ENCODE assay signal across 8 cellular contexts in genomic region chr13:33817513-33817842, GRCh38. TPM values are rescaled to one million over a fixed set of nuclear protein-coding genes. Genes with fewer than 3 reads are reported as not detected.
DNase-seq lines count a peak whose midpoint lies in the region; ATAC-seq and TF ChIP-seq lines count a peak whose summit lies in the region.

No MANE protein-coding gene starts in this region.

- in situ Hi-C loops in KBM-7 (cut with MboI; ENCODE audit: low pct_unique_long_range_greater_than_20kb, low sequenced_read_pairs): no loop called here
- in situ Hi-C loops in GM13976 (cut with MboI; ENCODE audit: low sequenced_read_pairs, unreplicated experiment): no loop called here

- H3K4me1 ChIP-seq in CD8-positive, alpha-beta T cell (ENCODE audit: insufficient read depth, low read length): peaks cover 8% of the 10 kb centered on the region
- H3K4me1 ChIP-seq in iPS-15b (ENCODE audit: control insufficient read depth, insufficient read depth, low read length): no peaks in the 10 kb centered on the region
- H3K4me1 ChIP-seq in testis: no peaks in the 10 kb centered on the region

- peak overlapping the region; percentile 88 for H3K27ac Mint-ChIP-seq in CD8-positive, alpha-beta T cell
- H3K27ac Mint-ChIP-seq in WTC11: peak overlapping the region; percentile 87

- no peaks in the 10 kb centered on the region for H3K36me3 ChIP-seq in CD8-positive, alpha-beta T cell (ENCODE audit: insufficient read depth, low read length)
- no peaks in the 10 kb centered on the region for H3K36me3 ChIP-seq in iPS-15b (ENCODE audit: control insufficient read depth, insufficient read depth, low read length)
- H3K36me3 ChIP-seq in testis (ENCODE audit: low read depth, missing control alignments): no peaks in the 10 kb centered on the region

- ATAC-seq in CD8-positive, alpha-beta T cell: peak; percentile 12
- peak; percentile 2 for ATAC-seq in HG02588 (IDR thresholded peaks at IDR 0.05; ENCODE audit: unreplicated experiment)
- ATAC-seq in WTC11: no peak

- TF ChIP-seq CTCF in CD8-positive, alpha-beta T cell (IDR thresholded peaks at IDR 0.05): no peak
- TF ChIP-seq CTCF in WTC11 (IDR thresholded peaks at IDR 0.05) (no peak), testis (IDR thresholded peaks at IDR 0.05) (no peak), GM13976 (IDR thresholded peaks at IDR 0.05; ENCODE audit: borderline replicate concordance, control extremely low read depth, extremely low read depth, insufficient read depth, missing control alignments) (no peak)

- H3K9me3 Mint-ChIP-seq in CD8-positive, alpha-beta T cell: peaks cover 2% of the 10 kb centered on the region
- H3K9me3 Mint-ChIP-seq in WTC11: no peaks in the 10 kb centered on the region

- peaks cover 20% of the 10 kb centered on the region for H3K36me3 Mint-ChIP-seq in CD8-positive, alpha-beta T cell
- H3K36me3 Mint-ChIP-seq in WTC11: peaks cover 20% of the 10 kb centered on the region

- POLR2A ChIA-PET in CD8-positive, alpha-beta T cell (lab: Charles Lee): interaction anchor here (1.7 to 2.2 kb wide), 3 partner anchors 11 to 275 kb away, joined by 4 to 13 read pairs (median 10); no protein-coding TSS in a partner anchor
- POLR2A ChIA-PET in WTC11 (lab: Charles Lee): no interaction called here

- H3K9me3 ChIP-seq in CD8-positive, alpha-beta T cell (ENCODE audit: low read length): no peaks in the 10 kb centered on the region
- no peaks in the 10 kb centered on the region for H3K9me3 ChIP-seq in iPS-15b (ENCODE audit: control insufficient read depth, insufficient read depth, low read length)
- H3K9me3 ChIP-seq in testis: no peaks in the 10 kb centered on the region

- 15 to 16% methylated on average over 3 of the region's 3 CpGs for WGBS in testis, 2 donors

- CTCF ChIA-PET in CD8-positive, alpha-beta T cell (lab: Charles Lee): interaction anchor here (0.8 to 1.4 kb wide), 4 partner anchors 10 to 1508 kb away, joined by 3 to 4 read pairs (median 3); no protein-coding TSS in a partner anchor
- CTCF ChIA-PET in WTC11 (lab: Charles Lee): interaction anchor here (1.0 to 1.6 kb wide), 2 partner anchors 17 to 55 kb away, joined by 4 read pairs; no protein-coding TSS in a partner anchor

- no peak for DNase-seq in CD8-positive, alpha-beta T cell
- DNase-seq in WTC11 (ENCODE audit: low spot score) (no peak), testis (no peak), AML-193 (lab: John Stamatoyannopoulos, UW) (no peak), KBM-7 (no peak), GM13976 (ENCODE audit: low spot score) (no peak)

- TF ChIP-seq POLR2A in testis (IDR thresholded peaks at IDR 0.05): no peak

- peak overlapping the region; percentile 74 for H3K4me3 ChIP-seq in CD8-positive, alpha-beta T cell (ENCODE audit: low read depth, low read length)
- H3K4me3 ChIP-seq in iPS-15b (ENCODE audit: low read depth, low read length) (peak overlapping the region; percentile 97), testis (peak overlapping the region; percentile 76 to 77)

- no peaks in the 10 kb centered on the region for H3K27me3 ChIP-seq in CD8-positive, alpha-beta T cell (ENCODE audit: insufficient read depth, low read length)
- H3K27me3 ChIP-seq in iPS-15b (ENCODE audit: control insufficient read depth, insufficient read depth, low read length): no peaks in the 10 kb centered on the region
- no peaks in the 10 kb centered on the region for H3K27me3 ChIP-seq in testis

- peaks cover 5% of the 10 kb centered on the region for H3K27me3 Mint-ChIP-seq in CD8-positive, alpha-beta T cell (ENCODE audit: low read depth)
- no peaks in the 10 kb centered on the region for H3K27me3 Mint-ChIP-seq in WTC11 (ENCODE audit: low read depth)

- H3K4me3 Mint-ChIP-seq in CD8-positive, alpha-beta T cell: peak overlapping the region; percentile 93
- H3K4me3 Mint-ChIP-seq in WTC11: peak overlapping the region; percentile 94

- peaks cover 16% of the 10 kb centered on the region for H3K4me1 Mint-ChIP-seq in CD8-positive, alpha-beta T cell (ENCODE audit: low read depth)
- H3K4me1 Mint-ChIP-seq in WTC11: peaks cover 11% of the 10 kb centered on the region

- H3K27ac ChIP-seq in CD8-positive, alpha-beta T cell (ENCODE audit: low read depth, low read length): peak overlapping the region; percentile 63
- H3K27ac ChIP-seq in testis: peak overlapping the region; percentile 34 to 84

- peak overlapping the region; percentile 94 for H3K9ac ChIP-seq in iPS-15b (ENCODE audit: low read depth, low read length)

- intact Hi-C loops in CD8-positive, alpha-beta T cell (cut with DNase I, micrococcal nuclease): loop anchor here (2.0 to 10.0 kb wide), 6 partner anchors 31 to 1390 kb away; partner anchors contain the start of genes N4BP2L2 (in 2 of the 2), N4BP2L1 (in 1 of the 2) and PDS5B (in 1 of the 2)
- intact Hi-C loops in testis (cut with DNase I; ENCODE audit: low total_unique reads): no loop called here

TF ChIP-seq in WTC11, 78 proteins besides CTCF, POLR2A, EP300 and RAD21 (continues in another document):
- no peak for TF ChIP-seq ZNF512 (CRISPR knock-in tag; IDR thresholded peaks at IDR 0.05; ENCODE audit: borderline replicate concordance)
- TF ChIP-seq, protein P1, sequence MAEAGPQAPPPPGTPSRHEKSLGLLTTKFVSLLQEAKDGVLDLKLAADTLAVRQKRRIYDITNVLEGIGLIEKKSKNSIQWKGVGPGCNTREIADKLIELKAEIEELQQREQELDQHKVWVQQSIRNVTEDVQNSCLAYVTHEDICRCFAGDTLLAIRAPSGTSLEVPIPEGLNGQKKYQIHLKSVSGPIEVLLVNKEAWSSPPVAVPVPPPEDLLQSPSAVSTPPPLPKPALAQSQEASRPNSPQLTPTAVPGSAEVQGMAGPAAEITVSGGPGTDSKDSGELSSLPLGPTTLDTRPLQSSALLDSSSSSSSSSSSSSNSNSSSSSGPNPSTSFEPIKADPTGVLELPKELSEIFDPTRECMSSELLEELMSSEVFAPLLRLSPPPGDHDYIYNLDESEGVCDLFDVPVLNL (CRISPR knock-in tag; IDR thresholded peaks at IDR 0.05; ENCODE audit: borderline replicate concordance, low read depth): no peak
- TF ChIP-seq ATF1 (CRISPR knock-in tag; IDR thresholded peaks at IDR 0.05): no peak
- TF ChIP-seq, protein P2, sequence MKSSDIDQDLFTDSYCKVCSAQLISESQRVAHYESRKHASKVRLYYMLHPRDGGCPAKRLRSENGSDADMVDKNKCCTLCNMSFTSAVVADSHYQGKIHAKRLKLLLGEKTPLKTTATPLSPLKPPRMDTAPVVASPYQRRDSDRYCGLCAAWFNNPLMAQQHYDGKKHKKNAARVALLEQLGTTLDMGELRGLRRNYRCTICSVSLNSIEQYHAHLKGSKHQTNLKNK (CRISPR knock-in tag; IDR thresholded peaks at IDR 0.05): no peak
- no peak for TF ChIP-seq NR2C2 (CRISPR knock-in tag; IDR thresholded peaks at IDR 0.05)
- TF ChIP-seq, protein P3, sequence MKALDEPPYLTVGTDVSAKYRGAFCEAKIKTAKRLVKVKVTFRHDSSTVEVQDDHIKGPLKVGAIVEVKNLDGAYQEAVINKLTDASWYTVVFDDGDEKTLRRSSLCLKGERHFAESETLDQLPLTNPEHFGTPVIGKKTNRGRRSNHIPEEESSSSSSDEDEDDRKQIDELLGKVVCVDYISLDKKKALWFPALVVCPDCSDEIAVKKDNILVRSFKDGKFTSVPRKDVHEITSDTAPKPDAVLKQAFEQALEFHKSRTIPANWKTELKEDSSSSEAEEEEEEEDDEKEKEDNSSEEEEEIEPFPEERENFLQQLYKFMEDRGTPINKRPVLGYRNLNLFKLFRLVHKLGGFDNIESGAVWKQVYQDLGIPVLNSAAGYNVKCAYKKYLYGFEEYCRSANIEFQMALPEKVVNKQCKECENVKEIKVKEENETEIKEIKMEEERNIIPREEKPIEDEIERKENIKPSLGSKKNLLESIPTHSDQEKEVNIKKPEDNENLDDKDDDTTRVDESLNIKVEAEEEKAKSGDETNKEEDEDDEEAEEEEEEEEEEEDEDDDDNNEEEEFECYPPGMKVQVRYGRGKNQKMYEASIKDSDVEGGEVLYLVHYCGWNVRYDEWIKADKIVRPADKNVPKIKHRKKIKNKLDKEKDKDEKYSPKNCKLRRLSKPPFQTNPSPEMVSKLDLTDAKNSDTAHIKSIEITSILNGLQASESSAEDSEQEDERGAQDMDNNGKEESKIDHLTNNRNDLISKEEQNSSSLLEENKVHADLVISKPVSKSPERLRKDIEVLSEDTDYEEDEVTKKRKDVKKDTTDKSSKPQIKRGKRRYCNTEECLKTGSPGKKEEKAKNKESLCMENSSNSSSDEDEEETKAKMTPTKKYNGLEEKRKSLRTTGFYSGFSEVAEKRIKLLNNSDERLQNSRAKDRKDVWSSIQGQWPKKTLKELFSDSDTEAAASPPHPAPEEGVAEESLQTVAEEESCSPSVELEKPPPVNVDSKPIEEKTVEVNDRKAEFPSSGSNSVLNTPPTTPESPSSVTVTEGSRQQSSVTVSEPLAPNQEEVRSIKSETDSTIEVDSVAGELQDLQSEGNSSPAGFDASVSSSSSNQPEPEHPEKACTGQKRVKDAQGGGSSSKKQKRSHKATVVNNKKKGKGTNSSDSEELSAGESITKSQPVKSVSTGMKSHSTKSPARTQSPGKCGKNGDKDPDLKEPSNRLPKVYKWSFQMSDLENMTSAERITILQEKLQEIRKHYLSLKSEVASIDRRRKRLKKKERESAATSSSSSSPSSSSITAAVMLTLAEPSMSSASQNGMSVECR (CRISPR knock-in tag; IDR thresholded peaks at IDR 0.05; ENCODE audit: borderline replicate concordance): no peak
- TF ChIP-seq MXD4 (CRISPR knock-in tag; IDR thresholded peaks at IDR 0.05; ENCODE audit: borderline replicate concordance): no peak

RNA-seq across cellular contexts. Expression of gene RFC3, which starts 0.5 kb away (rescaled TPM):
- 1 to 10 TPM; 5.8 to 6.2 TPM for total RNA-seq in CD8-positive, alpha-beta T cell
- 37.0 to 40.6 TPM (median 37.8 TPM) in 3 replicates for total RNA-seq in WTC11 (2021)
- 10 to 100 TPM; 35.1 to 42.2 TPM for total RNA-seq in testis
- polyA plus RNA-seq in testis (ENCODE audit: insufficient read depth, low read depth, low replicate concordance): 20.2 TPM
